20 cellular contexts compared by ENCODE assay signal in genomic region chr12:14842315-14842714, GRCh38. TPM values are rescaled to one million over a fixed set of nuclear protein-coding genes. Genes with fewer than 3 reads are reported as not detected.
DNase-seq lines count a peak whose midpoint lies in the region; ATAC-seq and TF ChIP-seq lines count a peak whose summit lies in the region.
"Had no signal": no experiment of that assay in that cellular context is flagged by ENCODE, and none has a peak within 500 bp of the region (broad histone marks: within the 10 kb centered on the region; RNA-seq: fewer than 3 reads in every experiment).

No MANE protein-coding gene starts in this region.

- no peak for TF ChIP-seq CTCF in 22Rv1 (IDR thresholded peaks at IDR 0.05)
- no peak for TF ChIP-seq CTCF in ascending aorta (IDR thresholded peaks at IDR 0.05)
- TF ChIP-seq CTCF in gastrocnemius medialis (IDR thresholded peaks at IDR 0.05 in 4 of 5, conservative IDR thresholded peaks at IDR 0.05 in 1 of 5), result no peak

- DNase-seq in ascending aorta (ENCODE audit: low spot score in 2 of 2) (no peak), left colon (no peak), gastrocnemius medialis (no peak), C1 segment of cervical spinal cord (lab: John Stamatoyannopoulos, UW) (no peak)
- DNase-seq in stimulated activated naive CD4-positive, alpha-beta T cell treated with Interleukin-2 at 50 U/mL for 16 hours (lab: John Stamatoyannopoulos, UW), result no peak
- no peak for DNase-seq in stimulated activated CD4-positive, alpha-beta T cell treated with anti-CD3 and anti-CD28 coated beads, Interleukin-4, amount 100 ng/mL, for 1 hour
- DNase-seq: amniotic stem cell, KBM-7, NCI-H1092, NCI-H2171 had no signal

- H3K27ac ChIP-seq in 22Rv1 (peak overlapping the region; percentile 84), ascending aorta (peak overlapping the region; percentile 72 to 87), gastrocnemius medialis (peak overlapping the region; percentile 29 to 67 (median 62))
- H3K27ac ChIP-seq: HL-60, RWPE1 had no signal

- H3K9me3 ChIP-seq in ascending aorta, result no peaks in the 10 kb centered on the region
- no peaks in the 10 kb centered on the region for H3K9me3 ChIP-seq in gastrocnemius medialis

- H3K27me3 ChIP-seq in ascending aorta (no peaks in the 10 kb centered on the region), gastrocnemius medialis (no peaks in the 10 kb centered on the region)

- in situ Hi-C loops in gastrocnemius medialis (cut with MboI; ENCODE audit: low sequenced_read_pairs in 4 of 4), result loop anchor here (5.0 to 25.0 kb wide), 6 partner anchors 152 to 422 kb away; partner anchors contain the start of gene RERG (in 1 of the 4)

- no peak for TF ChIP-seq POLR2A in gastrocnemius medialis (IDR thresholded peaks at IDR 0.05)

- H3K4me3 ChIP-seq in ascending aorta (peak overlapping the region; percentile 7 to 50), gastrocnemius medialis (peak overlapping the region in 1 of 4 donors; percentile 8)

- H3K36me3 ChIP-seq in ascending aorta, result no peaks in the 10 kb centered on the region
- H3K36me3 ChIP-seq in gastrocnemius medialis, result no peaks in the 10 kb centered on the region

- peak; percentile 65 for ATAC-seq in left colon
- no peak for ATAC-seq in gastrocnemius medialis
- no peak for ATAC-seq in HG03095 (IDR thresholded peaks at IDR 0.05; ENCODE audit: unreplicated experiment)
- ATAC-seq: stimulated activated effector memory CD8-positive, alpha-beta T cell treated with anti-CD3 and anti-CD28 coated beads, Interleukin-12 subunit alpha, Interleukin-12 subunit beta, amount 100 ng/mL, for 72 hours had no signal

- intact Hi-C loops in ascending aorta (cut with DNase I), result loop anchor here (5.0 to 10.0 kb wide), 2 partner anchors 430 to 682 kb away; no protein-coding TSS in a partner anchor
- intact Hi-C loops in left colon (cut with DNase I, micrococcal nuclease), result loop anchor here in 1 of 2 donors (10.0 kb wide), 1 partner anchor 152 kb away; no protein-coding TSS in a partner anchor
- intact Hi-C loops in gastrocnemius medialis (cut with DNase I; ENCODE audit: low total_unique reads), result no loop called here

- H3K4me1 ChIP-seq in ascending aorta (peaks cover 8 to 56% of the 10 kb centered on the region in 2 donors), gastrocnemius medialis (peaks cover 24 to 40% of the 10 kb centered on the region in 2 donors)

RNA-seq across cellular contexts. Expression of gene ART4, which starts 1.0 kb away (rescaled TPM):
- total RNA-seq in ascending aorta (40.4 TPM), left colon (under 1 TPM; 0.20 to 0.21 TPM), gastrocnemius medialis (1 to 10 TPM in 2 of 4 donors, under 1 TPM in 2; 0.44 to 1.6 (median 1.3) TPM)
- total RNA-seq: activated CD8-positive, alpha-beta memory T cell treated with anti-CD3 and anti-CD28 coated beads for 36 hours; activated T-helper 2 cell treated with anti-CD3 and anti-CD28 coated beads, Interferon-gamma antibody, Interleukin-2, Interleukin-4, amounts not matched to agents 10 μg/mL and 5 μg/mL and 100 μg/mL, durations not matched to agents 14 hours and 24 hours and 36 hours; mononuclear cell; T-helper 1 cell treated with Interleukin-12 subunit alpha and Interleukin-12 subunit beta and Interleukin-4 antibody, amounts not matched to agents 30 ng/mL and 1 ng/mL, for 36 hours had no signal

RNA-seq across cellular contexts. Expression of gene SMCO3, which starts 28.3 kb away (rescaled TPM):
- total RNA-seq in ascending aorta (2.1 TPM), left colon (not detected), gastrocnemius medialis (under 1 TPM in 1 of 4 donors, not detected in 3; 0.12 TPM)
- total RNA-seq: activated CD8-positive, alpha-beta memory T cell treated with anti-CD3 and anti-CD28 coated beads for 36 hours; activated T-helper 2 cell treated with anti-CD3 and anti-CD28 coated beads, Interferon-gamma antibody, Interleukin-2, Interleukin-4, amounts not matched to agents 10 μg/mL and 5 μg/mL and 100 μg/mL, durations not matched to agents 14 hours and 24 hours and 36 hours; cerebellum; mononuclear cell; T-helper 1 cell treated with Interleukin-12 subunit alpha and Interleukin-12 subunit beta and Interleukin-4 antibody, amounts not matched to agents 30 ng/mL and 1 ng/mL, for 36 hours had no signal

RNA-seq across cellular contexts. Expression of gene C12orf60, which starts 38.8 kb away (rescaled TPM):
- not detected for total RNA-seq in ascending aorta
- total RNA-seq in left colon, result under 1 TPM; 0.31 to 0.89 TPM
- 1 to 10 TPM in 1 of 4 donors, under 1 TPM in 1, not detected in 2; 0.33 to 3.8 TPM for total RNA-seq in gastrocnemius medialis

RNA-seq across cellular contexts. Expression of gene WBP11, which starts 39.0 kb away (rescaled TPM):
- total RNA-seq in ascending aorta (6.7 TPM), left colon (10 to 100 TPM; 38.0 to 44.1 TPM), gastrocnemius medialis (10 to 100 TPM; 20.2 to 39.5 (median 28.4) TPM)

RNA-seq across cellular contexts. Expression of gene MGP, which starts 43.3 kb away (rescaled TPM):
- total RNA-seq in ascending aorta (3,618 TPM), left colon (100 to 1,000 TPM in 1 of 2 donors, 10 to 100 TPM in 1; 77.0 to 248 TPM), gastrocnemius medialis (10 to 100 TPM; 32.4 to 67.3 (median 47.1) TPM)
- total RNA-seq: activated CD8-positive, alpha-beta memory T cell treated with anti-CD3 and anti-CD28 coated beads for 36 hours; activated T-helper 2 cell treated with anti-CD3 and anti-CD28 coated beads, Interferon-gamma antibody, Interleukin-2, Interleukin-4, amounts not matched to agents 10 μg/mL and 5 μg/mL and 100 μg/mL, durations not matched to agents 14 hours and 24 hours and 36 hours had no signal

Comparison
In these comparisons a context has a peak if more than half of its experiments do, and no peak if none do; other contexts are left out.
1. RNA of gene ART4, which starts 1.0 kb away (total RNA-seq): 40.4 TPM in ascending aorta (single experiment); 0.44 to 1.6 TPM in gastrocnemius medialis and 0.20 to 0.21 TPM in left colon; every median in the first group is over 10 times any median in the second.
2. Peak in every context shown above with its lines, with median percentiles within 50 percentile points of each other: H3K27ac ChIP-seq.